Comparison of ENCODE assay signal across 9 cellular contexts in the genomic region with DNA sequence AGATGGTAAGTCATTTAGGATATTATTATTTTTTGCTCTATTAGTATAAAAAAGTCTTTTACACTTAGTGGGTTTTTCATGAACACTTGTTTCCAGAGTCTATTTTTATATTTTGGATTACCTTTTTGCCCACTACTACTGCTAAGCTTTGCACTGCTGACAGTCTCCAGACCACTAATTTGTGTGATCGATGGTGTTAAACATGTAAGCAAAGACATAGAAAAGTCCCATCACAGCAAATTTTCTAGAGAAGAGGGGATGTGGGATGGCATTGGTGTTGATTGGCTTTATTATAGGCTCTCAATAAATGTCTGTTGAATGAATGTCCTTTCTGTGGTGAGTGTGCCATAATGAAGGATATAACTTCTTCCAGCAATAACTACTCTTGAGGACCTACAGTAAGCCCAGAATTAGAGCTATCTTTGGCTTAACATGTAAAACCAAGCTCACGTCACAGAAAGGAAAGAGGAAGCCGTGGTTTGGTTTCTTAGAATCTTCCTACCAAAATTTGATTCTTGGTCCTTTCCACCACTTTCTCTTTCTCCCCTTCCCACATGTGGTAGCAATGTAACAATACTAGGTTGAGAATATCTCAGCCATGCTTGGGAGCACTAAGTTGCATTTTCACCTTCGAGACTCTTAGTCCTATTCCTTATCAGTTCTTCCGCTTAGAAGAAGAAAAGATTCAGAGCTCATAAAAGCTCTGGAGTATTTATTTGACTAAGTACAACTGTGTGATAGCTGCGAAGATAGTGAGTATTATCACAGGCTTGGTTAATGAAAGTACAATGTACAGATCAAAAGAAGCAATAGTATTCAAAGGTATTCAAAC.
DNase-seq lines count a peak whose midpoint lies in the region; ATAC-seq and TF ChIP-seq lines count a peak whose summit lies in the region.
"Had no signal": no experiment of that assay in that cellular context is flagged by ENCODE, and none has a peak within 500 bp of the region (broad histone marks: within the 10 kb centered on the region; RNA-seq: fewer than 3 reads in every experiment).

No MANE protein-coding gene starts in this region.

- peak overlapping the region; percentile 87 for H3K27ac Mint-ChIP-seq in activated naive CD4-positive, alpha-beta T cell treated with anti-CD3 and anti-CD28 coated beads, Interleukin-2, amount 50 U/mL, for 24 hours
- peak overlapping the region; percentile 67 for H3K27ac Mint-ChIP-seq in activated CD4-positive, alpha-beta memory T cell treated with anti-CD3 and anti-CD28 coated beads for 36 hours
- peak overlapping the region; percentile 52 for H3K27ac Mint-ChIP-seq in type B pancreatic cell

- DNase-seq in activated naive CD4-positive, alpha-beta T cell treated with Interleukin-2 at 50 U/mL for 16 hours: no peak
- DNase-seq in activated CD4-positive, alpha-beta memory T cell treated with anti-CD3 and anti-CD28 coated beads for 36 hours: peak; percentile 12
- DNase-seq in type B pancreatic cell (ENCODE audit: extremely low spot score, unreplicated experiment): no peak
- no peak for DNase-seq in GM03348 (ENCODE audit: low spot score)
- DNase-seq in dermis blood vessel endothelial cell: no peak
- DNase-seq: NCI-H2171 had no signal

- no peak for TF ChIP-seq CTCF in type B pancreatic cell (conservative IDR thresholded peaks at IDR 0.05)

- peaks cover 12% of the 10 kb centered on the region for H3K4me1 Mint-ChIP-seq in activated naive CD4-positive, alpha-beta T cell treated with anti-CD3 and anti-CD28 coated beads, Interleukin-2, amount 50 U/mL, for 24 hours
- peaks cover 27% of the 10 kb centered on the region for H3K4me1 Mint-ChIP-seq in activated CD4-positive, alpha-beta memory T cell treated with anti-CD3 and anti-CD28 coated beads for 36 hours (ENCODE audit: low read depth)
- peaks cover 6% of the 10 kb centered on the region for H3K4me1 Mint-ChIP-seq in type B pancreatic cell (ENCODE audit: unreplicated experiment)

- CTCF ChIA-PET in activated CD4-positive, alpha-beta memory T cell treated with anti-CD3 and anti-CD28 coated beads for 36 hours (lab: Charles Lee): interaction anchor here (1.1 to 1.8 kb wide), 2 partner anchors 49 to 63 kb away, joined by 3 to 14 read pairs; no protein-coding TSS in a partner anchor

- no peaks in the 10 kb centered on the region for H3K36me3 Mint-ChIP-seq in activated naive CD4-positive, alpha-beta T cell treated with anti-CD3 and anti-CD28 coated beads, Interleukin-2, amount 50 U/mL, for 24 hours
- no peaks in the 10 kb centered on the region for H3K36me3 Mint-ChIP-seq in activated CD4-positive, alpha-beta memory T cell treated with anti-CD3 and anti-CD28 coated beads for 36 hours
- H3K36me3 Mint-ChIP-seq in type B pancreatic cell: peaks cover 11% of the 10 kb centered on the region

- POLR2A ChIA-PET in activated CD4-positive, alpha-beta memory T cell treated with anti-CD3 and anti-CD28 coated beads for 36 hours (lab: Charles Lee): interaction anchor here (0.9 to 1.1 kb wide), 4 partner anchors 12 to 91 kb away, joined by 3 to 5 read pairs (median 4); a partner anchor contains a TSS

- H3K27me3 Mint-ChIP-seq in activated naive CD4-positive, alpha-beta T cell treated with anti-CD3 and anti-CD28 coated beads, Interleukin-2, amount 50 U/mL, for 24 hours: no peaks in the 10 kb centered on the region
- H3K27me3 Mint-ChIP-seq in activated CD4-positive, alpha-beta memory T cell treated with anti-CD3 and anti-CD28 coated beads for 36 hours: peaks cover 5% of the 10 kb centered on the region
- H3K27me3 Mint-ChIP-seq in type B pancreatic cell: no peaks in the 10 kb centered on the region

- H3K4me3 Mint-ChIP-seq in activated naive CD4-positive, alpha-beta T cell treated with anti-CD3 and anti-CD28 coated beads, Interleukin-2, amount 50 U/mL, for 24 hours: peak overlapping the region; percentile 55
- peak overlapping the region; percentile 28 for H3K4me3 Mint-ChIP-seq in activated CD4-positive, alpha-beta memory T cell treated with anti-CD3 and anti-CD28 coated beads for 36 hours
- H3K4me3 Mint-ChIP-seq in type B pancreatic cell: no peak overlapping the region

- intact Hi-C loops in activated CD4-positive, alpha-beta memory T cell treated with anti-CD3 and anti-CD28 coated beads for 36 hours (cut with micrococcal nuclease): loop anchor here (1.0 to 5.0 kb wide), 5 partner anchors 12 to 55 kb away; no protein-coding TSS in a partner anchor

- ATAC-seq in HG03196 (IDR thresholded peaks at IDR 0.05; ENCODE audit: unreplicated experiment): peak; percentile 55
- ATAC-seq in GM19023 (IDR thresholded peaks at IDR 0.05; ENCODE audit: unreplicated experiment): no peak

- no peaks in the 10 kb centered on the region for H3K9me3 Mint-ChIP-seq in activated naive CD4-positive, alpha-beta T cell treated with anti-CD3 and anti-CD28 coated beads, Interleukin-2, amount 50 U/mL, for 24 hours
- no peaks in the 10 kb centered on the region for H3K9me3 Mint-ChIP-seq in activated CD4-positive, alpha-beta memory T cell treated with anti-CD3 and anti-CD28 coated beads for 36 hours
- H3K9me3 Mint-ChIP-seq in type B pancreatic cell: no peaks in the 10 kb centered on the region
